ENCODE assay signal across 28 cellular contexts in the genomic region with DNA sequence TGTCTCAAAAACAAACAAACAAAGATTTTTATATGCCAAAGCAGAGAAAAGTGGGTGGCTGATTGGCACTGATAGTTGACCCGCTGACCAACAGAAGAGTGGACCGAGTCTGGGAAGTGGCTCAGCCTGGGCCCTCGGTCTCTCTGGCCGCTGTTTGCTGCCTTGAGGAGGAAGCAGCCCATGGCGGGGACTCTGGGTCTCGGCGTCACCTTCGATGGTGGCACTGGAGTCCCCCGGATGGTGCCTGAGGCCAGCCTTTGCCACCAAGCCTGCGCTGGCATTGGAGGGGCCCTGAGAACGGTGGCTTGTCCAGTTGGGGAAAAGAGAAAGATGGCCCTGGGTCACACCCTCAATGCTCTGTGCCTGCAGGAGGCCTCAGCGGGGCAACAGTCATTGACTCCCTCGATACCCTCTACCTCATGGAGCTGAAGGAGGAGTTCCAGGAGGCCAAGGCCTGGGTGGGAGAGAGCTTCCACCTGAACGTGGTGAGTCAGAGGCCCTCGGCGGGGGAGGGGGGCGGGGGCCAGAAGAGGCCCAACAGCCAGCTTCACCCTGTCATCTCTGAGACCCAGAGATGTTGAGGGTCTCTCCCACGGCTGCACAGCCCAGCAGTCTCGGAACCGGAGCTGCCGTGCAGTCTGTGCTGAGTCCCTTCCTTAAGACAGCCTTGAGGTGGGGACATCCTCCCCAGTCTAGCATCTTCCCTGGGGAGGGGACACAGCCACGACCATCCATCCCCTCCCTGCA.
"Had no signal": no experiment of that assay in that cellular context is flagged by ENCODE, and none has a peak within 500 bp of the region (broad histone marks: within the 10 kb centered on the region; RNA-seq: fewer than 3 reads in every experiment).

No MANE protein-coding gene starts in this region.

- H3K4me3 Mint-ChIP-seq: effector memory CD8-positive, alpha-beta T cell; memory B cell; nephron; neural progenitor cell; stimulated activated naive CD8-positive, alpha-beta T cell treated with anti-CD3 and anti-CD28 coated beads, Interleukin-15, amount 100 ng/mL, for 72 hours had no signal

- FAIRE-seq: endometrium, islet of Langerhans, small intestine had no signal

- H3K4me1 Mint-ChIP-seq: memory B cell had no signal

- H3K9ac ChIP-seq: neural progenitor cell had no signal

- H3K36me3 ChIP-seq: esophagus squamous epithelium, neural progenitor cell, ovary, suprapubic skin, vagina had no signal

- H3K27ac ChIP-seq: neural progenitor cell, ovary, right lobe of liver, suprapubic skin, vagina had no signal

- H3K4me2 ChIP-seq: neural progenitor cell had no signal

- H2AFZ ChIP-seq: neural progenitor cell had no signal

- H3K27me3 ChIP-seq: esophagus squamous epithelium, heart right ventricle, neural progenitor cell, ovary, right lobe of liver, suprapubic skin, vagina had no signal

- H3K9me3 Mint-ChIP-seq: effector memory CD8-positive, alpha-beta T cell; memory B cell; nephron; neural progenitor cell; stimulated activated naive CD8-positive, alpha-beta T cell treated with anti-CD3 and anti-CD28 coated beads, Interleukin-15, amount 100 ng/mL, for 72 hours had no signal

- H3K4me3 ChIP-seq: esophagus squamous epithelium, heart right ventricle, lung, neural progenitor cell, ovary, right lobe of liver, suprapubic skin, vagina had no signal

- ATAC-seq: effector memory CD8-positive, alpha-beta T cell; heart right ventricle; left cardiac atrium; left ventricle myocardium superior; right lobe of liver; stimulated activated naive CD8-positive, alpha-beta T cell treated with anti-CD3 and anti-CD28 coated beads, Interleukin-15, amount 100 ng/mL, for 72 hours had no signal

- H3K36me3 Mint-ChIP-seq: neural progenitor cell had no signal

- DNase-seq: cortex of kidney; effector memory CD8-positive, alpha-beta T cell; erythroblast; esophagus squamous epithelium; foreskin melanocyte; glutamatergic neuron; heart right ventricle; hippocampal formation; left cardiac atrium; left ventricle myocardium superior; nucleus accumbens; ovary; retina; small intestine; stimulated activated CD4-positive, alpha-beta T cell treated with anti-CD3 and anti-CD28 coated beads, Interleukin-15, amount 100 ng/mL, for 24 hours; stimulated activated CD4-positive, alpha-beta T cell treated with anti-CD3 and anti-CD28 coated beads, Interleukin-2, amount 100 ng/mL, for 48 hours; stimulated activated naive CD4-positive, alpha-beta T cell; stimulated activated naive CD8-positive, alpha-beta T cell treated with anti-CD3 and anti-CD28 coated beads, Interleukin-15, amount 100 ng/mL, for 72 hours; trophoblast cell had no signal

- H3K9me3 ChIP-seq: esophagus squamous epithelium, heart right ventricle, ovary, right lobe of liver, suprapubic skin, vagina had no signal

- H3K27me3 Mint-ChIP-seq: effector memory CD8-positive, alpha-beta T cell; stimulated activated naive CD8-positive, alpha-beta T cell treated with anti-CD3 and anti-CD28 coated beads, Interleukin-15, amount 100 ng/mL, for 72 hours had no signal

- H3K27ac Mint-ChIP-seq: effector memory CD8-positive, alpha-beta T cell; memory B cell; nephron; neural progenitor cell had no signal
